6 cellular contexts compared by ENCODE assay signal in genomic region chr11:44286911-44287310, GRCh38. TPM values are rescaled to one million over a fixed set of nuclear protein-coding genes. Genes with fewer than 3 reads are reported as not detected.
"Had no signal": no experiment of that assay in that cellular context is flagged by ENCODE, and none has a peak within 500 bp of the region (broad histone marks: within the 10 kb centered on the region; RNA-seq: fewer than 3 reads in every experiment).

No MANE protein-coding gene starts in this region.

- H3K9ac ChIP-seq: GM23248, KMS-11 had no signal

- H3K27ac Mint-ChIP-seq: H9, IgD-negative memory B cell had no signal

- H3K27ac ChIP-seq: GM23248, KMS-11 had no signal

- H3K4me1 Mint-ChIP-seq: IgD-negative memory B cell had no signal

- H3K9me3 Mint-ChIP-seq: H9, IgD-negative memory B cell had no signal

- H3K4me3 ChIP-seq: GM23248 had no signal

- H3K36me3 Mint-ChIP-seq: IgD-negative memory B cell had no signal

- H3K4me2 ChIP-seq: KMS-11 had no signal

- H3K4me3 Mint-ChIP-seq: H9, IgD-negative memory B cell had no signal

RNA-seq across cellular contexts. Expression of gene ALX4, which starts 23.0 kb away (rescaled TPM):
- total RNA-seq: GM23248, H1, H9, HT-29 had no signal
- polyA plus RNA-seq: GM23248, H1, IgD-negative memory B cell had no signal
